ENCODE assay signal across 8 cellular contexts in genomic region chr13:45464687-45465453, GRCh38. TPM values are rescaled to one million over a fixed set of nuclear protein-coding genes. Genes with fewer than 3 reads are reported as not detected.
DNase-seq lines count a peak whose midpoint lies in the region; ATAC-seq and TF ChIP-seq lines count a peak whose summit lies in the region.

Gene COG3, plus strand, starts transcription at chr13:45464939. Its CDS starts 98 bp downstream, at chr13:45465037.

- no peaks in the 10 kb centered on the region for H3K9me3 ChIP-seq in left lung

- intact Hi-C loops in left lung (cut with DNase I), result no loop called here

- H3K27me3 ChIP-seq in left lung, result peaks cover 0 to 3% of the 10 kb centered on the region in 2 donors

- H3K4me3 ChIP-seq in left lung, result peak within 1 kb of the TSS; percentile 98 to 100

- H3K36me3 ChIP-seq in left lung, result no peaks in the 10 kb centered on the region

- DNase-seq in CD1c-positive myeloid dendritic cell (ENCODE audit: extremely low spot score), result peak; percentile 97
- peak; percentile 100 for DNase-seq in NCI-H82 (lab: John Stamatoyannopoulos, UW)
- DNase-seq in activated CD4-positive, alpha-beta T cell treated with anti-CD3 and anti-CD28 coated beads, Interleukin-2, amount 50 U/mL, for 48 hours, result peak; percentile 94 to 96
- DNase-seq in dermis blood vessel endothelial cell, result peak; percentile 98
- peak; percentile 94 to 96 for DNase-seq in left lung
- peak; percentile 89 for DNase-seq in stimulated activated CD4-positive, alpha-beta T cell treated with anti-CD3 and anti-CD28 coated beads, Interleukin-2, amount 100 ng/mL, for 48 hours

- peak within 1 kb of the TSS; percentile 90 to 96 for H3K27ac ChIP-seq in left lung

- ATAC-seq in GM19397 (IDR thresholded peaks at IDR 0.05; ENCODE audit: unreplicated experiment) (peak; percentile 95), HG03571 (IDR thresholded peaks at IDR 0.05; ENCODE audit: unreplicated experiment) (peak; percentile 92), left lung (peak; percentile 98)

- peak in 1 of 2 donors; percentile 19 for TF ChIP-seq CTCF in left lung (IDR thresholded peaks at IDR 0.05)

- H3K4me1 ChIP-seq in left lung, result peaks cover 18 to 47% of the 10 kb centered on the region in 2 donors

RNA-seq across cellular contexts. Expression of gene COG3, which starts in this region (rescaled TPM):
- total RNA-seq in dermis blood vessel endothelial cell, result 33.4 and 34.5 TPM in 2 replicates
- total RNA-seq in left lung, result 10 to 100 TPM; 20.6 to 25.4 TPM

Comparison
In these comparisons a context has a peak if more than half of its experiments do, and no peak if none do; other contexts are left out.
1. Peak in every context shown above with its lines: DNase-seq, ATAC-seq, H3K4me3 ChIP-seq and H3K27ac ChIP-seq.